In genomic region chr4:3293410-3294391, GRCh38 we compare ENCODE assay signal across 8 cellular contexts. TPM values are rescaled to one million over a fixed set of nuclear protein-coding genes. Genes with fewer than 3 reads are reported as not detected.
A peak's percentile ranks its signal among the peaks of the same experiment; 100 is the strongest.
DNase-seq lines count a peak whose midpoint lies in the region; TF ChIP-seq lines count a peak whose summit lies in the region.

No MANE protein-coding gene starts in this region.

- TF ChIP-seq CTCF in glutamatergic neuron (IDR thresholded peaks at IDR 0.05; ENCODE audit: partially characterized antibody, unreplicated experiment) (no peak), retinal pigment epithelial cell (conservative IDR thresholded peaks at IDR 0.05; ENCODE audit: low read depth, low read length) (no peak)

- H3K4me1 Mint-ChIP-seq in activated CD4-positive, alpha-beta memory T cell treated with anti-CD3 and anti-CD28 coated beads for 36 hours (ENCODE audit: low read depth) = peaks cover 12% of the 10 kb centered on the region
- H3K4me1 Mint-ChIP-seq in glutamatergic neuron (ENCODE audit: low read depth, unreplicated experiment) = peaks cover 27% of the 10 kb centered on the region

- H3K27ac Mint-ChIP-seq in activated CD4-positive, alpha-beta memory T cell treated with anti-CD3 and anti-CD28 coated beads for 36 hours = peak overlapping the region; percentile 2
- H3K27ac Mint-ChIP-seq in glutamatergic neuron (ENCODE audit: unreplicated experiment) = peak overlapping the region; percentile 99

- DNase-seq in HEK293T (ENCODE audit: extremely low spot score) (peak; percentile 27), glutamatergic neuron (peak; percentile 58), retinal pigment epithelial cell (ENCODE audit: low read depth) (no peak), NOMO-1 treated with DMSO at 0.1 percent for 48 hours (lab: John Stamatoyannopoulos, UW; ENCODE audit: unreplicated experiment) (no peak), foreskin melanocyte (no peak), NCI-H69 (lab: John Stamatoyannopoulos, UW) (no peak)
- DNase-seq in activated CD4-positive, alpha-beta memory T cell treated with anti-CD3 and anti-CD28 coated beads for 36 hours = no peak
- DNase-seq in activated CD4-positive, alpha-beta T cell treated with anti-CD3 and anti-CD28 coated beads for 1 hour = no peak

- peak overlapping the region; percentile 79 for H3K4me3 ChIP-seq in retinal pigment epithelial cell (ENCODE audit: low read length)

- intact Hi-C loops in activated CD4-positive, alpha-beta memory T cell treated with anti-CD3 and anti-CD28 coated beads for 36 hours (cut with micrococcal nuclease) = loop anchor here (2.0 kb wide), 1 partner anchor 91 kb away; no protein-coding TSS in a partner anchor

- peak overlapping the region; percentile 69 for H3K4me3 Mint-ChIP-seq in activated CD4-positive, alpha-beta memory T cell treated with anti-CD3 and anti-CD28 coated beads for 36 hours
- peak overlapping the region; percentile 99 for H3K4me3 Mint-ChIP-seq in glutamatergic neuron (ENCODE audit: unreplicated experiment)

- CTCF ChIA-PET in HEK293T (lab: Yijun Ruan, JAX) = no interaction called here
- CTCF ChIA-PET in activated CD4-positive, alpha-beta memory T cell treated with anti-CD3 and anti-CD28 coated beads for 36 hours (lab: Charles Lee) = interaction anchor here (0.7 kb wide), 1 partner anchor 52 kb away, joined by 4 read pairs; no protein-coding TSS in a partner anchor

- H3K27me3 Mint-ChIP-seq in activated CD4-positive, alpha-beta memory T cell treated with anti-CD3 and anti-CD28 coated beads for 36 hours = peaks cover 9% of the 10 kb centered on the region
- peaks cover 19% of the 10 kb centered on the region for H3K27me3 Mint-ChIP-seq in glutamatergic neuron (ENCODE audit: unreplicated experiment)

- no peaks in the 10 kb centered on the region for H3K36me3 Mint-ChIP-seq in activated CD4-positive, alpha-beta memory T cell treated with anti-CD3 and anti-CD28 coated beads for 36 hours
- no peaks in the 10 kb centered on the region for H3K36me3 Mint-ChIP-seq in glutamatergic neuron (ENCODE audit: unreplicated experiment)

- POLR2A ChIA-PET in HEK293T (lab: Yijun Ruan, JAX) = no interaction called here
- POLR2A ChIA-PET in activated CD4-positive, alpha-beta memory T cell treated with anti-CD3 and anti-CD28 coated beads for 36 hours (lab: Charles Lee) = no interaction called here

- H3K9me3 Mint-ChIP-seq in activated CD4-positive, alpha-beta memory T cell treated with anti-CD3 and anti-CD28 coated beads for 36 hours = no peaks in the 10 kb centered on the region
- peaks cover 13% of the 10 kb centered on the region for H3K9me3 Mint-ChIP-seq in glutamatergic neuron (ENCODE audit: unreplicated experiment)

TF ChIP-seq in HEK293T, 16 proteins besides CTCF, POLR2A, EP300 and RAD21:
- no peak for TF ChIP-seq BHLHE40 (IDR thresholded peaks at IDR 0.05; ENCODE audit: borderline replicate concordance)
- TF ChIP-seq NFRKB (IDR thresholded peaks at IDR 0.05) = no peak
- TF ChIP-seq ELF4 (IDR thresholded peaks at IDR 0.05) = no peak
- no peak for TF ChIP-seq FOXK2 (IDR thresholded peaks at IDR 0.05)
- no peak for TF ChIP-seq CTBP1 (IDR thresholded peaks at IDR 0.05; ENCODE audit: borderline replicate concordance)
- no peak for TF ChIP-seq FOXM1 (IDR thresholded peaks at IDR 0.05; ENCODE audit: borderline replicate concordance)
- no peak for TF ChIP-seq L3MBTL2 (conservative IDR thresholded peaks at IDR 0.05)
- TF ChIP-seq HDGF (IDR thresholded peaks at IDR 0.05; ENCODE audit: borderline replicate concordance) = no peak

RNA-seq across cellular contexts. Expression of gene RGS12, which starts 0.9 kb away (rescaled TPM):
- total RNA-seq in activated CD4-positive, alpha-beta memory T cell treated with anti-CD3 and anti-CD28 coated beads for 36 hours = 1 to 10 TPM; 8.6 to 8.8 TPM
- 107 TPM for total RNA-seq in glutamatergic neuron (ENCODE audit: unreplicated experiment)

RNA-seq across cellular contexts. Expression of gene MSANTD1, which starts 44.7 kb away (rescaled TPM):
- total RNA-seq in activated CD4-positive, alpha-beta memory T cell treated with anti-CD3 and anti-CD28 coated beads for 36 hours = under 1 TPM; 0.39 to 0.45 TPM
- 2.6 TPM for total RNA-seq in glutamatergic neuron (ENCODE audit: unreplicated experiment)

Comparison
In these comparisons a context has a peak if more than half of its experiments do, and no peak if none do; other contexts are left out.
1. DNase-seq: peak in HEK293T (single experiment) and glutamatergic neuron (single experiment); none in activated CD4-positive, alpha-beta memory T cell treated with anti-CD3 and anti-CD28 coated beads for 36 hours (single experiment), retinal pigment epithelial cell (single experiment), NOMO-1 treated with DMSO at 0.1 percent for 48 hours (single experiment), foreskin melanocyte (single experiment), activated CD4-positive, alpha-beta T cell treated with anti-CD3 and anti-CD28 coated beads for 1 hour (single experiment) and NCI-H69 (single experiment).
2. RNA of gene RGS12, which starts 0.9 kb away (total RNA-seq): 107 TPM in glutamatergic neuron (single experiment); 8.6 to 8.8 TPM in activated CD4-positive, alpha-beta memory T cell treated with anti-CD3 and anti-CD28 coated beads for 36 hours; every median in the first group is over 10 times any median in the second.